ENCODE assay signal across 11 cellular contexts in the genomic region with DNA sequence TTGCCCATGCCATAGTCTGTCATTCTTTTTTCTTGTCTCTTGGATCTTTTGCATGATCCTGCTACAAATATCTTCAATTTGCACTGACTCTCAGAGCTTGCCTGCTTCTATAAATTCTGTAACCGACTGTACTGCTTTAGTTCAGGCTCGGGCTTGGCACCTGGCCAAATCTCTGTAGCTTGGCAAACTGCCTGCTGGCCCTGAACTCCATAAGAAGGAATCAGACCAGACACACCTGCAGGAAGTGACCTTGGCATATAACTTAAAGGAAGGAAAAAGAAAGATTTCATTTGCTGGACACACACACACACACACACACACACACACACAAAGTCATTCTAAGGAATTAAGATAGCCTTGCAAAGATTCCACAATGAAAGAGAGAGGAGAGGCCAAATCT.
DNase-seq lines count a peak whose midpoint lies in the region; ATAC-seq and TF ChIP-seq lines count a peak whose summit lies in the region.
"Had no signal": no experiment of that assay in that cellular context is flagged by ENCODE, and none has a peak within 500 bp of the region (broad histone marks: within the 10 kb centered on the region; RNA-seq: fewer than 3 reads in every experiment).

No MANE protein-coding gene starts in this region.

- no peak overlapping the region for H3K4me3 ChIP-seq in Jurkat, Clone E6-1 (ENCODE audit: low read length)
- H3K4me3 ChIP-seq in epithelial cell of esophagus (ENCODE audit: low read length), result no peak overlapping the region
- H3K4me3 ChIP-seq in psoas muscle, result no peak overlapping the region

- ATAC-seq in psoas muscle (no peak), HG03521 (IDR thresholded peaks at IDR 0.05; ENCODE audit: unreplicated experiment) (no peak), GM21447 (IDR thresholded peaks at IDR 0.05; ENCODE audit: unreplicated experiment) (no peak)
- ATAC-seq: activated CD8-positive, alpha-beta T cell treated with anti-CD3 and anti-CD28 coated beads for 36 hours had no signal

- no peaks in the 10 kb centered on the region for H3K27me3 ChIP-seq in psoas muscle (ENCODE audit: insufficient read depth in 3 of 3, low read length in 2 of 3)

- H3K4me1 ChIP-seq in psoas muscle, result no peaks in the 10 kb centered on the region

- WGBS in psoas muscle, 3 donors, result 0% methylated on average over 2 of the region's 2 CpGs

- peak; percentile 85 for DNase-seq in Jurkat, Clone E6-1 (ENCODE audit: low read depth, low spot score)
- peak; percentile 73 for DNase-seq in NCI-H510A (lab: John Stamatoyannopoulos, UW)
- DNase-seq in epithelial cell of esophagus (ENCODE audit: low read depth), result peak; percentile 52
- peak; percentile 16 to 54 for DNase-seq in psoas muscle
- no peak for DNase-seq in stimulated activated CD4-positive, alpha-beta T cell treated with anti-CD3 and anti-CD28 coated beads, Interleukin-4, amount 100 ng/mL, for 1 hour
- DNase-seq in AG08396 (ENCODE audit: low spot score), result no peak
- DNase-seq: activated CD8-positive, alpha-beta T cell treated with anti-CD3 and anti-CD28 coated beads for 36 hours; foreskin melanocyte; NK-92 treated with Interleukin-12 subunit alpha and Interleukin-12 subunit beta, amount 100 ng/mL, for 24 hours had no signal

- no peak for TF ChIP-seq CTCF in epithelial cell of esophagus (IDR thresholded peaks at IDR 0.05; ENCODE audit: insufficient read depth, low read depth, low read length, missing control alignments)
- TF ChIP-seq CTCF in psoas muscle (IDR thresholded peaks at IDR 0.05), result no peak

- no peaks in the 10 kb centered on the region for H3K9me3 ChIP-seq in psoas muscle

- no peak overlapping the region for H3K27ac ChIP-seq in psoas muscle

- H3K36me3 ChIP-seq in psoas muscle (ENCODE audit: insufficient read depth in 1 of 2, low read depth in 1 of 2), result no peaks in the 10 kb centered on the region

- intact Hi-C loops in psoas muscle (cut with DNase I), result no loop called here

Comparison
In these comparisons a context has a peak if more than half of its experiments do, and no peak if none do; other contexts are left out.
1. DNase-seq: peak in Jurkat, Clone E6-1 (single experiment), NCI-H510A (single experiment), epithelial cell of esophagus (single experiment) and psoas muscle (2 of 2); none in stimulated activated CD4-positive, alpha-beta T cell treated with anti-CD3 and anti-CD28 coated beads, Interleukin-4, amount 100 ng/mL, for 1 hour (single experiment) and AG08396 (single experiment).